ENCODE assay signal across 17 cellular contexts in the genomic region with DNA sequence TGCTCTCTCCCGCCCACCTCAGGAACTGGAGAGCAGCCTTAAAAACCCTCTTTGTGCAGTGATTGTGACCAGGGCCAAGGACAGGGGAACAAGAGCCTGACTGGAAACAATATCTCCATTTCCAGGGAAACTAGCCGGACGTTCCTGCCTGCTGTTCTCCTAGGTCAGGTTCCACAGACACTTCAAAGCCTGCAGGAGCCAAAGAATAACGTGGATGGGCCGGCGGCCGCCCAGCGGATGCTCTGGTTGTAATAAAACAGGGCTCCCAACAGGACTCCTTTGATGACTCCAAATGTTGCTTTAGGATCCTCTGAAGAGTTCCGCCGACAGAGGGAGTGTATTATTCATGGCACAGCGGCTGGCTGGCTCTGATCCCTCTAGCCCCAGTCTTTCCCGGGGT.
DNase-seq lines count a peak whose midpoint lies in the region; FAIRE-seq and TF ChIP-seq lines count a peak whose summit lies in the region.
"Had no signal": no experiment of that assay in that cellular context is flagged by ENCODE, and none has a peak within 500 bp of the region (broad histone marks: within the 10 kb centered on the region; RNA-seq: fewer than 3 reads in every experiment).

No MANE protein-coding gene starts in this region.

- intact Hi-C loops in esophagus muscularis mucosa (cut with DNase I) = loop anchor here (5.0 kb wide), 1 partner anchor 160 kb away; a partner anchor contains a TSS

- no peak for TF ChIP-seq POLR2A in esophagus muscularis mucosa (IDR thresholded peaks at IDR 0.05; ENCODE audit: low read depth)

- no peak overlapping the region for H3K4me3 ChIP-seq in HFF-Myc (replicated peaks; ENCODE audit: low read depth, low read length)
- H3K4me3 ChIP-seq in fibroblast of mammary gland (ENCODE audit: control insufficient read depth, low read depth, low read length) = no peak overlapping the region
- no peak overlapping the region for H3K4me3 ChIP-seq in osteoblast (ENCODE audit: insufficient read depth, low read length)
- H3K4me3 ChIP-seq in esophagus muscularis mucosa = no peak overlapping the region
- H3K4me3 ChIP-seq: BLaER1 treated with 17β-estradiol and CSF1 and Interleukin-3, amounts not matched to agents 10 nM and 100 nM; upper lobe of left lung had no signal

- H3K27me3 ChIP-seq in osteoblast (ENCODE audit: insufficient read depth, low read length) = no peaks in the 10 kb centered on the region
- no peaks in the 10 kb centered on the region for H3K27me3 ChIP-seq in esophagus muscularis mucosa
- H3K27me3 ChIP-seq: BLaER1 treated with 17β-estradiol and CSF1 and Interleukin-3, amounts not matched to agents 10 nM and 100 nM; upper lobe of left lung had no signal

- no peak for FAIRE-seq in GM19239 (lab: Jason Lieb, UNC)

- WGBS in esophagus muscularis mucosa = 72% methylated on average over 12 of the region's 12 CpGs

- no peaks in the 10 kb centered on the region for H3K79me2 ChIP-seq in osteoblast (ENCODE audit: insufficient read depth, low read length)

- H3K36me3 ChIP-seq in osteoblast (ENCODE audit: insufficient read depth, low read length) (no peaks in the 10 kb centered on the region), esophagus muscularis mucosa (peaks cover 36 to 88% (median 77%) of the 10 kb centered on the region in 4 donors)
- H3K36me3 ChIP-seq: BLaER1 treated with 17β-estradiol and CSF1 and Interleukin-3, amounts not matched to agents 10 nM and 100 nM had no signal

- no peaks in the 10 kb centered on the region for H3K9me3 ChIP-seq in osteoblast (ENCODE audit: low read depth, low read length)
- H3K9me3 ChIP-seq in esophagus muscularis mucosa = no peaks in the 10 kb centered on the region
- H3K9me3 ChIP-seq: BLaER1 treated with 17β-estradiol and CSF1 and Interleukin-3, amounts not matched to agents 10 nM and 100 nM; upper lobe of left lung had no signal

- peak; percentile 65 for DNase-seq in Ammon's horn (ENCODE audit: low spot score)
- no peak for DNase-seq in HFF-Myc (ENCODE audit: extremely low read depth, low read depth)
- peak; percentile 10 for DNase-seq in fibroblast of mammary gland (ENCODE audit: low read depth)
- peak; percentile 81 for DNase-seq in osteoblast (ENCODE audit: insufficient read length, low spot score, missing footprints)
- no peak for DNase-seq in esophagus muscularis mucosa (ENCODE audit: extremely low spot score)
- DNase-seq in NCI-H82 treated with DMSO at 0.1 percent for 48 hours (lab: John Stamatoyannopoulos, UW; ENCODE audit: unreplicated experiment) = no peak
- no peak for DNase-seq in GM19239 (ENCODE audit: insufficient read length, low spot score)
- DNase-seq in T-helper 2 cell = no peak
- DNase-seq: activated CD4-positive, alpha-beta T cell treated with anti-CD3 and anti-CD28 coated beads, Interleukin-2, amount 10 ng/mL, durations not matched to agents 7 days and 5 days; activated T-cell treated with anti-CD3 and anti-CD28 coated beads, Interleukin-2, amount 50 U/mL, for 48 hours; DMS53; left cardiac atrium; NCI-H2227 treated with DMSO at 0.1 percent for 48 hours; SIG-M5; T-helper 9 cell had no signal

- TF ChIP-seq CTCF in HFF-Myc (IDR thresholded peaks at IDR 0.05; ENCODE audit: low read depth, low read length, missing control alignments) (peak; percentile 9), fibroblast of mammary gland (conservative IDR thresholded peaks at IDR 0.05; ENCODE audit: control insufficient read depth, insufficient read depth, low read depth, low read length) (peak; percentile 15), osteoblast (IDR thresholded peaks at IDR 0.05; ENCODE audit: extremely low read depth, low read depth, low read length) (peak; percentile 21), esophagus muscularis mucosa (IDR thresholded peaks at IDR 0.05) (peak in 1 of 3 experiments; percentile 10)

- TF ChIP-seq EP300 in esophagus muscularis mucosa (IDR thresholded peaks at IDR 0.05) = no peak

- H3K27ac ChIP-seq in osteoblast (ENCODE audit: low read depth, low read length) (no peak overlapping the region), esophagus muscularis mucosa (replicated peaks in 1 of 4) (no peak overlapping the region)
- H3K27ac ChIP-seq: BLaER1 treated with 17β-estradiol and CSF1 and Interleukin-3, amounts not matched to agents 10 nM and 100 nM; upper lobe of left lung had no signal

- H3K4me2 ChIP-seq in osteoblast (ENCODE audit: insufficient read depth, low read length) = no peak overlapping the region
- H3K4me2 ChIP-seq: BLaER1 treated with 17β-estradiol and CSF1 and Interleukin-3, amounts not matched to agents 10 nM and 100 nM had no signal

- H2AFZ ChIP-seq in osteoblast (ENCODE audit: low read length) = no peak overlapping the region

- peaks cover 14% of the 10 kb centered on the region for H3K4me1 ChIP-seq in osteoblast (ENCODE audit: insufficient read depth, low read length)
- H3K4me1 ChIP-seq in esophagus muscularis mucosa = peaks cover 11 to 25% (median 15%) of the 10 kb centered on the region in 4 donors

- H4K20me1 ChIP-seq in osteoblast (ENCODE audit: insufficient read depth, low read length) = no peaks in the 10 kb centered on the region

Comparison
In these comparisons a context has a peak if more than half of its experiments do, and no peak if none do; other contexts are left out.
1. DNase-seq: peak in Ammon's horn (single experiment), fibroblast of mammary gland (single experiment) and osteoblast (single experiment); none in HFF-Myc (single experiment), esophagus muscularis mucosa (single experiment), NCI-H82 treated with DMSO at 0.1 percent for 48 hours (single experiment), GM19239 (single experiment) and T-helper 2 cell (0 of 5).